Comparison of ENCODE assay signal across 8 cellular contexts in genomic region chr7:5554287-5554785, GRCh38. TPM values are rescaled to one million over a fixed set of nuclear protein-coding genes. Genes with fewer than 3 reads are reported as not detected.
DNase-seq lines count a peak whose midpoint lies in the region; ATAC-seq and TF ChIP-seq lines count a peak whose summit lies in the region.

No MANE protein-coding gene starts in this region.

- H3K4me3 Mint-ChIP-seq in activated CD4-positive, alpha-beta T cell treated with anti-CD3 and anti-CD28 coated beads, Interleukin-2, amount 10 ng/mL, durations not matched to agents 24 days and 14 days, result peak overlapping the region; percentile 44
- peak overlapping the region; percentile 75 for H3K4me3 Mint-ChIP-seq in memory B cell

- H3K27me3 ChIP-seq in adipocyte (replicated peaks; ENCODE audit: control insufficient read depth, insufficient read depth, low read length) (no peaks in the 10 kb centered on the region), thoracic aorta (replicated peaks; ENCODE audit: insufficient read depth) (no peaks in the 10 kb centered on the region)

- no peak for DNase-seq in activated CD4-positive, alpha-beta T cell treated with anti-CD3 and anti-CD28 coated beads, Interleukin-2, amount 10 ng/mL, durations not matched to agents 24 days and 14 days
- DNase-seq in activated CD4-positive, alpha-beta T cell treated with anti-CD3 and anti-CD28 coated beads for 1 hour, result no peak
- DNase-seq in adipocyte (ENCODE audit: low read depth) (no peak), memory B cell (ENCODE audit: low spot score in 2 of 2) (no peak), thoracic aorta (ENCODE audit: low spot score) (no peak), midbrain (lab: John Stamatoyannopoulos, UW) (no peak), SW480 (ENCODE audit: low spot score) (no peak)

- TF ChIP-seq CTCF in thoracic aorta (IDR thresholded peaks at IDR 0.05), result no peak

- H3K4me3 ChIP-seq in adipocyte (ENCODE audit: low read length), result peak overlapping the region; percentile 29
- H3K4me3 ChIP-seq in thoracic aorta, result peak overlapping the region; percentile 93

- peak overlapping the region; percentile 75 for H3K9ac ChIP-seq in adipocyte (ENCODE audit: low read length)

- H3K4me1 Mint-ChIP-seq in activated CD4-positive, alpha-beta T cell treated with anti-CD3 and anti-CD28 coated beads, Interleukin-2, amount 10 ng/mL, durations not matched to agents 24 days and 14 days, result peaks cover 35% of the 10 kb centered on the region
- peaks cover 30% of the 10 kb centered on the region for H3K4me1 Mint-ChIP-seq in memory B cell

- H3K9me3 ChIP-seq in adipocyte (ENCODE audit: control insufficient read depth, low read length) (no peaks in the 10 kb centered on the region), thoracic aorta (no peaks in the 10 kb centered on the region)

- no peaks in the 10 kb centered on the region for H3K36me3 ChIP-seq in adipocyte (ENCODE audit: control insufficient read depth, insufficient read depth, low read length, severe bottlenecking)
- H3K36me3 ChIP-seq in thoracic aorta, result no peaks in the 10 kb centered on the region

- no peaks in the 10 kb centered on the region for H3K36me3 Mint-ChIP-seq in activated CD4-positive, alpha-beta T cell treated with anti-CD3 and anti-CD28 coated beads, Interleukin-2, amount 10 ng/mL, durations not matched to agents 24 days and 14 days (ENCODE audit: low read depth)
- no peaks in the 10 kb centered on the region for H3K36me3 Mint-ChIP-seq in memory B cell

- H3K4me1 ChIP-seq in adipocyte (ENCODE audit: control insufficient read depth, insufficient read depth, low read length) (peaks cover 36% of the 10 kb centered on the region), thoracic aorta (ENCODE audit: control insufficient read depth in 1 of 2, low read depth in 2 of 2) (peaks cover 23 to 35% of the 10 kb centered on the region in 2 donors)

- H3K27me3 Mint-ChIP-seq in activated CD4-positive, alpha-beta T cell treated with anti-CD3 and anti-CD28 coated beads, Interleukin-2, amount 10 ng/mL, durations not matched to agents 24 days and 14 days, result peaks cover 2% of the 10 kb centered on the region
- no peaks in the 10 kb centered on the region for H3K27me3 Mint-ChIP-seq in memory B cell

- ATAC-seq in memory B cell (ENCODE audit: low read depth) (no peak), thoracic aorta (ENCODE audit: insufficient number of reproducible peaks, low FRiP score, low read depth) (no peak), HG03432 (IDR thresholded peaks at IDR 0.05; ENCODE audit: unreplicated experiment) (no peak)

- no peaks in the 10 kb centered on the region for H3K9me3 Mint-ChIP-seq in activated CD4-positive, alpha-beta T cell treated with anti-CD3 and anti-CD28 coated beads, Interleukin-2, amount 10 ng/mL, durations not matched to agents 24 days and 14 days
- H3K9me3 Mint-ChIP-seq in memory B cell, result no peaks in the 10 kb centered on the region

- peak overlapping the region; percentile 75 for H3K27ac Mint-ChIP-seq in activated CD4-positive, alpha-beta T cell treated with anti-CD3 and anti-CD28 coated beads, Interleukin-2, amount 10 ng/mL, durations not matched to agents 24 days and 14 days
- peak overlapping the region; percentile 71 for H3K27ac Mint-ChIP-seq in memory B cell

- peak overlapping the region; percentile 82 to 99 for H3K27ac ChIP-seq in thoracic aorta

- intact Hi-C loops in activated CD4-positive, alpha-beta T cell treated with anti-CD3 and anti-CD28 coated beads, Interleukin-2, amount 10 ng/mL, durations not matched to agents 24 days and 14 days (cut with micrococcal nuclease), result no loop called here

RNA-seq across cellular contexts. Expression of gene ACTB, which starts 23.9 kb away (rescaled TPM):
- total RNA-seq in activated CD4-positive, alpha-beta T cell treated with anti-CD3 and anti-CD28 coated beads, Interleukin-2, amount 10 ng/mL, durations not matched to agents 24 days and 14 days, result 7,275 and 7,450 TPM in 2 replicates
- over 10,000 TPM in 1 of 2 donors, 1,000 to 10,000 TPM in 1; 7,643 to 10,126 TPM for total RNA-seq in thoracic aorta

RNA-seq across cellular contexts. Expression of gene FSCN1, which starts 38.3 kb away (rescaled TPM):
- 39.3 and 41.2 TPM in 2 replicates for total RNA-seq in activated CD4-positive, alpha-beta T cell treated with anti-CD3 and anti-CD28 coated beads, Interleukin-2, amount 10 ng/mL, durations not matched to agents 24 days and 14 days
- 10 to 100 TPM; 35.7 to 69.6 TPM for total RNA-seq in thoracic aorta

RNA-seq across cellular contexts. Expression of gene FBXL18, which starts 40.7 kb away (rescaled TPM):
- 15.7 and 16.3 TPM in 2 replicates for total RNA-seq in activated CD4-positive, alpha-beta T cell treated with anti-CD3 and anti-CD28 coated beads, Interleukin-2, amount 10 ng/mL, durations not matched to agents 24 days and 14 days
- total RNA-seq in thoracic aorta, result 1 to 10 TPM; 7.2 to 8.1 TPM
